In the genomic region with DNA sequence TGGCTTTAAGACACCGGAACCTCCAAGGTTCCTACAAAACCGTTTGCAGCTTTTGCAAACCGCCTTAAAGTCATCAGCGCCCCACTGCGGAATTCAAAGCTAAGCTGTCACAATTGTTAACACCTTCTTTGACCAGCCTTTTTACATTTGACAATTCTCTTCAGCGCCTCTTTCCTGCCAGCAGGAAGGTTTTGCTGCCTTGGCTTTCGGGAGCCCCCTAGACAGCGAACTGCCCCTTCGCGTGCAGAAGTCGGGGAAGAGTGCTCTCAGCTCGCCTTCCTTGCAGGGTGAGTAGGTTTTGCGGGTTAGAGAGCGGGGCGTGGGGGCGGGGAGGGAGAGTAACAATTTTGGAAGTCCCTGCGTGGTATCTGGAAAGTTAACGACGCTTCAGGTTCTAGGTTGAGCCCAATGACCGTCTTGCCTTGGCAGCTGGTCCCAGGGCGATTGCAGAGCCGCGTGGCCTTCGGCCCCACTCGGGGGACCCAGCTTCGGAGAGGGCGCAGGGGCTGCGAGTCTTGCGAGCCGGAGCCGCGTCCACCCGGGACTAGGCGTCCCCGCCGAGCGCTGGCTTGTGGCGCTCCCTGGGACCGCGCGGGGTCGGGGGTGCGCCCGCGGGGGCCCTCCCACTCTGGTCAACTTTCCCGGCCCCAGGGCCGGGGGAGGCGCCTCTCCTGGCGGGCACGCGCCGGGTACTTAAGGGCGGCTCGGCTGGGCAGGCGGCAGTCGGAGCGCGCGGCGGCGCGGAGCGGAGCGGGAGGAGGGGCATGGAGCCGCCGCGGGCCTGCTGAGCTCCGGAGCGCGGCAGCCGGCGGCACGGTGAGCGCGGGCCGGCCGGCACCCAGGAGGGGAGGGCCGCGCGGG, we compare ENCODE assay signal across 8 cellular contexts. TPM values are rescaled to one million over a fixed set of nuclear protein-coding genes. Genes with fewer than 3 reads are reported as not detected.
A peak's percentile ranks its signal among the peaks of the same experiment; 100 is the strongest.
DNase-seq lines count a peak whose midpoint lies in the region; ATAC-seq, FAIRE-seq and TF ChIP-seq lines count a peak whose summit lies in the region.

HAS3 (plus strand) TSS at position 153 of the 861 bp plus-strand sequence. CDS start 3,743 bp downstream, outside the sequence.

- H3K27me3 ChIP-seq in pancreas, result no peaks in the 10 kb centered on the region

- intact Hi-C loops in left cardiac atrium (cut with DNase I), result no loop called here
- intact Hi-C loops in pancreas (cut with DNase I), result no loop called here

- no peak within 1 kb of the TSS for H3K27ac Mint-ChIP-seq in activated naive CD8-positive, alpha-beta T cell treated with anti-CD3 and anti-CD28 coated beads, Interleukin-2, amount 10 ng/mL, durations not matched to agents 7 days and 5 days

- H3K4me3 Mint-ChIP-seq in activated naive CD8-positive, alpha-beta T cell treated with anti-CD3 and anti-CD28 coated beads, Interleukin-2, amount 10 ng/mL, durations not matched to agents 7 days and 5 days, result peak within 1 kb of the TSS; percentile 92

- whole genome bisulfite sequencing in pancreas, 2 donors, result 0 to 1% methylated on average over 65 to 80 of the region's 80 CpGs

- H3K27ac ChIP-seq in pancreas, result peak within 1 kb of the TSS in 1 of 4 donors; percentile 30

- no peaks in the 10 kb centered on the region for H3K9me3 ChIP-seq in pancreas

- peaks cover 15% of the 10 kb centered on the region for H3K4me1 Mint-ChIP-seq in activated naive CD8-positive, alpha-beta T cell treated with anti-CD3 and anti-CD28 coated beads, Interleukin-2, amount 10 ng/mL, durations not matched to agents 7 days and 5 days

- H3K9me3 Mint-ChIP-seq in activated naive CD8-positive, alpha-beta T cell treated with anti-CD3 and anti-CD28 coated beads, Interleukin-2, amount 10 ng/mL, durations not matched to agents 7 days and 5 days, result no peaks in the 10 kb centered on the region

- peaks cover 23% of the 10 kb centered on the region for H3K27me3 Mint-ChIP-seq in activated naive CD8-positive, alpha-beta T cell treated with anti-CD3 and anti-CD28 coated beads, Interleukin-2, amount 10 ng/mL, durations not matched to agents 7 days and 5 days

- FAIRE-seq in pancreas (lab: Jason Lieb, UNC), result no peak

- peaks cover 0 to 10% (median 9%) of the 10 kb centered on the region in 3 donors for H3K4me1 ChIP-seq in pancreas

- no peaks in the 10 kb centered on the region for H3K36me3 ChIP-seq in pancreas

- POLR2A ChIA-PET in activated naive CD8-positive, alpha-beta T cell treated with anti-CD3 and anti-CD28 coated beads, Interleukin-2, amount 10 ng/mL, durations not matched to agents 7 days and 5 days (lab: Charles Lee), result interaction anchor here (0.6 to 1.3 kb wide), 3 partner anchors 10 to 260 kb away, joined by 3 to 4 read pairs (median 3); no protein-coding TSS in a partner anchor

- peak; percentile 61 for DNase-seq in COR-L47 (lab: John Stamatoyannopoulos, UW)
- DNase-seq in HCEC 1CT, result peak; percentile 67
- peak; percentile 62 to 64 for DNase-seq in NOMO-1 (lab: John Stamatoyannopoulos, UW; ENCODE audit: unreplicated experiment in 2 of 2)
- peak; percentile 67 for DNase-seq in activated naive CD8-positive, alpha-beta T cell treated with anti-CD3 and anti-CD28 coated beads, Interleukin-2, amount 10 ng/mL, durations not matched to agents 7 days and 5 days
- peak; percentile 58 for DNase-seq in left cardiac atrium
- DNase-seq in pancreas, result peak; percentile 58 to 90 (median 70)

- peak; percentile 67 for ATAC-seq in activated naive CD8-positive, alpha-beta T cell treated with anti-CD3 and anti-CD28 coated beads, Interleukin-2, amount 10 ng/mL, durations not matched to agents 7 days and 5 days (ENCODE audit: low read depth)
- ATAC-seq in left cardiac atrium (peak; percentile 85 to 86), pancreas (peak; percentile 81 to 89 (median 86)), GM18907 (IDR thresholded peaks at IDR 0.05; ENCODE audit: unreplicated experiment) (no peak), HG03139 (IDR thresholded peaks at IDR 0.05; ENCODE audit: unreplicated experiment) (no peak)

- peak within 1 kb of the TSS; percentile 45 to 67 (median 54) for H3K4me3 ChIP-seq in pancreas

- H3K36me3 Mint-ChIP-seq in activated naive CD8-positive, alpha-beta T cell treated with anti-CD3 and anti-CD28 coated beads, Interleukin-2, amount 10 ng/mL, durations not matched to agents 7 days and 5 days, result peaks cover 5% of the 10 kb centered on the region

- no peak for TF ChIP-seq CTCF in pancreas (IDR thresholded peaks at IDR 0.05)

RNA-seq across cellular contexts. Expression of gene HAS3, which starts in this region (rescaled TPM):
- total RNA-seq in activated naive CD8-positive, alpha-beta T cell treated with anti-CD3 and anti-CD28 coated beads, Interleukin-2, amount 10 ng/mL, durations not matched to agents 7 days and 5 days, result 1 to 10 TPM; 1.2 to 1.6 TPM
- total RNA-seq in left cardiac atrium (under 1 TPM; 0.44 TPM), pancreas (1 to 10 TPM in 3 of 6 donors, under 1 TPM in 3; 0.69 to 3.9 (median 1.0) TPM)
- 1 to 10 TPM in 1 of 2 donors, under 1 TPM in 1; 0.87 to 1.3 TPM for polyA plus RNA-seq in pancreas

Comparison
In these comparisons a context has a peak if more than half of its experiments do, and no peak if none do; other contexts are left out.
1. Peak in DNase-seq and ATAC-seq in left cardiac atrium; RNA of the gene not detected or under 1 TPM.
2. ATAC-seq: peak in activated naive CD8-positive, alpha-beta T cell treated with anti-CD3 and anti-CD28 coated beads, Interleukin-2, amount 10 ng/mL, durations not matched to agents 7 days and 5 days (single experiment) and pancreas (4 of 4); none in GM18907 (single experiment) and HG03139 (single experiment).
3. Peak in every context shown above with its lines, with median percentiles within 50 percentile points of each other: DNase-seq.